In the genomic region with DNA sequence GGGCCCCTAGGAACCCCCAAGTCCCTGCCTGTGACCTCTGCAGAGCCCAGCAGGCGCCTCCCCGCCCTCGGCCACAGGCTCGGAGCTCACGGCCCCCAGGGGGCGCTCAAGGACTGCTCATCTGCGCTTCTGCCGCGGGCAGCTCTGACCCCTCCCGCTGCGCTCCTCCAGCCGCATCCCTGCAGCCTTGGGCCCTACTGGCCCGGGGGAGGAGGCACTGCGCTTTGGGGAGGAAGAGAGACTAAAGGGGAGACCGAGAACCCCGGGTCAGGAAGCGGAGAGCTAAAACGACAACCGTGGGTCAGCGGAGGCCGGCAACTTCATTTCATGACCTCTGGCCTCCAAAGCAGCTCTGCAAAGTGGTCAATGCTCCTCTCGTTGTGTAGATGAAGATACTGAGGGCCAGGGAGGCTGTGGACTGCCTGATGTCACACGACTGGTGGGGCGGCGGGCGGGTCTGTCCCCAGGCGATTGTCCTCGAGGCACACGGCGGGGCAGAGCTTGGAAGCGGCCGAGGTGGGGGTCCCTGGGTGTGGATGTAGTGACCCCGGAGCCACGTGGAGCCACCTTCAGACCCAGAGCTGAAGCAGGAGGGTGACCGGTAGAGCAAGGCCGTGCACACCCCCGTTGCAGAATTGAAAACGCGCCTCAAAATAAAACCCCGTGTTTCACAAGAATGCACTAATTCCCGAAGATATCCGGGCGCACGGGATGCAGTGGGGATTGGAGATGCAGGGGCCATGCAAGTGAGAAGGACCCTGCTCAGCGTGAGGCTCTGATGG, we compare ENCODE assay signal across 8 cellular contexts. TPM values are rescaled to one million over a fixed set of nuclear protein-coding genes. Genes with fewer than 3 reads are reported as not detected.
DNase-seq lines count a peak whose midpoint lies in the region; ATAC-seq and TF ChIP-seq lines count a peak whose summit lies in the region.

No MANE protein-coding gene starts in this region.

- peak; percentile 26 for DNase-seq in DMS114 treated with DMSO at 0.1 percent for 48 hours (lab: John Stamatoyannopoulos, UW; ENCODE audit: unreplicated experiment)
- DNase-seq in NCI-H226 = peak; percentile 66
- peak; percentile 89 for DNase-seq in activated CD4-positive, alpha-beta T cell treated with anti-CD3 and anti-CD28 coated beads for 48 hours
- peak; percentile 90 for DNase-seq in colonic mucosa
- DNase-seq in left kidney (ENCODE audit: low read depth, low spot score) = peak; percentile 92
- peak; percentile 54 to 80 for DNase-seq in stimulated activated CD4-positive, alpha-beta T cell treated with anti-CD3 and anti-CD28 coated beads, Interleukin-15, amount 100 ng/mL, for 48 hours (ENCODE audit: low read depth in 2 of 2)

- H3K4me1 ChIP-seq in colonic mucosa = peaks cover 5% of the 10 kb centered on the region

- no peaks in the 10 kb centered on the region for H3K36me3 ChIP-seq in colonic mucosa

- no peaks in the 10 kb centered on the region for H3K9me3 ChIP-seq in colonic mucosa

- TF ChIP-seq CTCF in colonic mucosa (IDR thresholded peaks at IDR 0.05) = peak; percentile 97

- peak overlapping the region; percentile 11 for H3K4me3 ChIP-seq in colonic mucosa

- peak overlapping the region in 1 of 2 donors; percentile 77 for H3K9ac ChIP-seq in colonic mucosa (ENCODE audit: low read depth in 2 of 2, low read length in 2 of 2)

- ATAC-seq in HG02678 (IDR thresholded peaks at IDR 0.05; ENCODE audit: unreplicated experiment) = peak; percentile 69
- no peak for ATAC-seq in GM21367 (IDR thresholded peaks at IDR 0.05; ENCODE audit: unreplicated experiment)

- H3K27ac ChIP-seq in colonic mucosa = no peak overlapping the region

- intact Hi-C loops in colonic mucosa (cut with DNase I) = loop anchor here (1.0 to 5.0 kb wide), 3 partner anchors 42 to 458 kb away; no protein-coding TSS in a partner anchor

- H3K27me3 ChIP-seq in colonic mucosa = peaks cover 4% of the 10 kb centered on the region

RNA-seq across cellular contexts. Expression of a gene that starts 2.7 kb away (rescaled TPM):
- not detected for total RNA-seq in colonic mucosa

RNA-seq across cellular contexts. Expression of a gene that starts 56.1 kb away (rescaled TPM):
- 1 to 10 TPM in 1 of 2 donors, under 1 TPM in 1; 0.42 to 1.1 TPM for total RNA-seq in colonic mucosa

Comparison
In these comparisons a context has a peak if more than half of its experiments do, and no peak if none do; other contexts are left out.
1. DNase-seq: peak in every context shown above with its lines; median percentile 92 in left kidney; 90 in colonic mucosa; 89 in activated CD4-positive, alpha-beta T cell treated with anti-CD3 and anti-CD28 coated beads for 48 hours; 67 in stimulated activated CD4-positive, alpha-beta T cell treated with anti-CD3 and anti-CD28 coated beads, Interleukin-15, amount 100 ng/mL, for 48 hours; 66 in NCI-H226; 26 in DMS114 treated with DMSO at 0.1 percent for 48 hours.